ENCODE assay signal across 20 cellular contexts in the genomic region with DNA sequence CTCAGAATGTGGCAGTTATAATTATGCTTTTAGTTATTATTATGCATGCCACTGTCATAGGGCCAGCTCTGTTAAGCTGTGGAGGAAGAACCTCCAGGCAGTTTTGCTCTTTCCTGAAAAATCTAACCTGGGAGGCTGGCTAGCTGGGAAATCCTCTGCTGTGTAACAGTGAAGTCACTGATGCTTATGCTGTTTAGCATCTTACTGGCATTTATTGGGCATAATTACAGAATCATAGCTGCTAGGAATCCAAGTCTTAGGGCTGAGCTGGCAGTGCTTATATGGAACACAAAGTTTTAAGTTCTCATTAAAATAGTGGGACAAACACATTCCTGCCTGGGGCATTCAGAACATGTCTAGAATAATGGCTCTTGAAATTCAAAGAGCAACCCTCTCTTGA. TPM values are rescaled to one million over a fixed set of nuclear protein-coding genes. Genes with fewer than 3 reads are reported as not detected.
DNase-seq lines count a peak whose midpoint lies in the region; ATAC-seq and TF ChIP-seq lines count a peak whose summit lies in the region.
"Had no signal": no experiment of that assay in that cellular context is flagged by ENCODE, and none has a peak within 500 bp of the region (broad histone marks: within the 10 kb centered on the region; RNA-seq: fewer than 3 reads in every experiment).

No MANE protein-coding gene starts in this region.

- DNase-seq in GM23248 (peak; percentile 56), dorsolateral prefrontal cortex (no peak), pons (ENCODE audit: low spot score) (peak; percentile 12), substantia nigra (lab: John Stamatoyannopoulos, UW) (no peak), lower lobe of right lung (no peak), ACHN (no peak)
- DNase-seq: 8988T, Caco-2, GF-D8, KG1, MV-4-11, NCI-H187 treated with DMSO at 0.1 percent for 48 hours, NCI-H226, PC-3 had no signal

- H3K9me2 ChIP-seq in GM23248 (ENCODE audit: insufficient read depth): no peaks in the 10 kb centered on the region

- TF ChIP-seq CTCF in dorsolateral prefrontal cortex (IDR thresholded peaks at IDR 0.05 in 54 of 56, conservative IDR thresholded peaks at IDR 0.05 in 2 of 56; ENCODE audit: low read depth in 1 of 56, partially characterized antibody in 56 of 56) (no peak), lower lobe of right lung (IDR thresholded peaks at IDR 0.05) (no peak)

- peaks cover 43% of the 10 kb centered on the region for H3F3A ChIP-seq in GM23248 (ENCODE audit: insufficient read depth)

- H3K4me1 ChIP-seq in GM23248 (ENCODE audit: insufficient read depth) (peaks cover 42% of the 10 kb centered on the region), lower lobe of right lung (peaks cover 4% of the 10 kb centered on the region)

- H3K36me3 ChIP-seq in GM23248 (ENCODE audit: low read depth) (no peaks in the 10 kb centered on the region), lower lobe of right lung (no peaks in the 10 kb centered on the region)

- no peak overlapping the region for H2AFZ ChIP-seq in GM23248
- H2AFZ ChIP-seq: GM23338 had no signal

- in situ Hi-C loops in GM23248 (cut with MboI) (no loop called here), ACHN (cut with HindIII; ENCODE audit: low pct_ligation_motif_present, low pct_unique_long_range_greater_than_20kb, low sequenced_read_pairs) (no loop called here)

- intact Hi-C loops in dorsolateral prefrontal cortex (cut with DNase I) (no loop called here), lower lobe of right lung (cut with DNase I) (no loop called here)

- H3K4me3 ChIP-seq in GM23248: no peak overlapping the region
- no peak overlapping the region for H3K4me3 ChIP-seq in dorsolateral prefrontal cortex
- H3K4me3 ChIP-seq in lower lobe of right lung: no peak overlapping the region
- H3K4me3 ChIP-seq: GM23338 had no signal

- no peaks in the 10 kb centered on the region for H3K79me2 ChIP-seq in GM23248 (ENCODE audit: insufficient read depth)

- no peaks in the 10 kb centered on the region for H4K20me1 ChIP-seq in GM23248 (ENCODE audit: insufficient read depth)

- no peak overlapping the region for H3K4me2 ChIP-seq in GM23248 (ENCODE audit: unreplicated experiment)
- H3K4me2 ChIP-seq: GM23338 had no signal

- H3K9me3 ChIP-seq in GM23248 (ENCODE audit: low read depth): no peaks in the 10 kb centered on the region
- H3K9me3 ChIP-seq in lower lobe of right lung: no peaks in the 10 kb centered on the region
- H3K9me3 ChIP-seq: Caco-2 had no signal

- no peak overlapping the region for H3K9ac ChIP-seq in GM23248

- no peak for ATAC-seq in lower lobe of right lung
- no peak for ATAC-seq in HG03565 (IDR thresholded peaks at IDR 0.05; ENCODE audit: unreplicated experiment)
- ATAC-seq in GM19467 (IDR thresholded peaks at IDR 0.05; ENCODE audit: unreplicated experiment): no peak
- ATAC-seq: GM23338, HCT116, HepG2, PC-3 had no signal

- H3K27me3 ChIP-seq in GM23248 (replicated peaks; ENCODE audit: insufficient read depth) (no peaks in the 10 kb centered on the region), dorsolateral prefrontal cortex (no peaks in the 10 kb centered on the region), lower lobe of right lung (ENCODE audit: low read depth) (no peaks in the 10 kb centered on the region)

- no peak overlapping the region for H3K27ac ChIP-seq in GM23248
- peak overlapping the region in 30 of 59 donors; percentile 2 to 94 (median 84) for H3K27ac ChIP-seq in dorsolateral prefrontal cortex
- H3K27ac ChIP-seq in substantia nigra (ENCODE audit: low read depth, low read length, poor library complexity, severe bottlenecking): peak overlapping the region; percentile 11
- no peak overlapping the region for H3K27ac ChIP-seq in lower lobe of right lung
- H3K27ac ChIP-seq: RWPE1 had no signal

RNA-seq across cellular contexts. Expression of a gene that starts 5.5 kb away (rescaled TPM):
- 387 and 393 TPM in 2 replicates for total RNA-seq in GM23248 (2014; rRNA removed; shearing (Covaris generic))
- 258 and 265 TPM in 2 replicates for polyA plus RNA-seq in GM23248 (2016; fragmentation: Nextera tagmentation; extraction: Ambion mirVana)
- total RNA-seq in dorsolateral prefrontal cortex: 100 to 1,000 TPM in 119 of 120 experiments, 10 to 100 TPM in 1; 88.2 to 740 (median 233) TPM
- total RNA-seq in lower lobe of right lung: 388 TPM

Comparison
In these comparisons a context has a peak if more than half of its experiments do, and no peak if none do; other contexts are left out.
1. DNase-seq: peak in GM23248 (single experiment) and pons (single experiment); none in dorsolateral prefrontal cortex (0 of 10), substantia nigra (0 of 49), lower lobe of right lung (single experiment) and ACHN (single experiment).
2. H3K27ac ChIP-seq: peak in dorsolateral prefrontal cortex (30 of 59) and substantia nigra (single experiment); none in GM23248 (single experiment) and lower lobe of right lung (single experiment).